ENCODE assay signal across 12 cellular contexts in genomic region chr12:795305-795704, GRCh38. TPM values are rescaled to one million over a fixed set of nuclear protein-coding genes. Genes with fewer than 3 reads are reported as not detected.
DNase-seq lines count a peak whose midpoint lies in the region; ATAC-seq, FAIRE-seq and TF ChIP-seq lines count a peak whose summit lies in the region.
"Had no signal": no experiment of that assay in that cellular context is flagged by ENCODE, and none has a peak within 500 bp of the region (broad histone marks: within the 10 kb centered on the region; RNA-seq: fewer than 3 reads in every experiment).

No MANE protein-coding gene starts in this region.

- H3K36me3 Mint-ChIP-seq in activated naive CD4-positive, alpha-beta T cell treated with anti-CD3 and anti-CD28 coated beads, Interleukin-2, amount 50 U/mL, for 24 hours, result peaks cover 24% of the 10 kb centered on the region

- H3K4me1 Mint-ChIP-seq in activated naive CD4-positive, alpha-beta T cell treated with anti-CD3 and anti-CD28 coated beads, Interleukin-2, amount 50 U/mL, for 24 hours, result peaks cover 82% of the 10 kb centered on the region

- FAIRE-seq in GM12891 (lab: Jason Lieb, UNC), result peak; percentile 86
- FAIRE-seq: endometrium had no signal

- peak overlapping the region; percentile 99 for H3K27ac Mint-ChIP-seq in activated naive CD4-positive, alpha-beta T cell treated with anti-CD3 and anti-CD28 coated beads, Interleukin-2, amount 50 U/mL, for 24 hours

- no peaks in the 10 kb centered on the region for H3K27me3 Mint-ChIP-seq in activated naive CD4-positive, alpha-beta T cell treated with anti-CD3 and anti-CD28 coated beads, Interleukin-2, amount 50 U/mL, for 24 hours
- H3K27me3 Mint-ChIP-seq: IgD-negative memory B cell had no signal

- no peak for TF ChIP-seq POLR2A in GM12891 (IDR thresholded peaks at IDR 0.05; ENCODE audit: low read depth, low read length)

- DNase-seq in GM12891 (ENCODE audit: insufficient read length, low spot score) (no peak), T-helper 22 cell (ENCODE audit: low read depth) (peak; percentile 33), NCI-H345 treated with DMSO at 0.1 percent for 48 hours (lab: John Stamatoyannopoulos, UW; ENCODE audit: unreplicated experiment) (no peak)
- peak; percentile 71 for DNase-seq in stimulated activated CD4-positive, alpha-beta T cell treated with anti-CD3 and anti-CD28 coated beads, Interleukin-2, amount 100 ng/mL, for 4 hours (ENCODE audit: low read depth)
- DNase-seq: SJCRH30 had no signal

- ATAC-seq in HG02678 (IDR thresholded peaks at IDR 0.05; ENCODE audit: unreplicated experiment) (no peak), HG03565 (IDR thresholded peaks at IDR 0.05; ENCODE audit: unreplicated experiment) (no peak), HG03025 (IDR thresholded peaks at IDR 0.05; ENCODE audit: low FRiP score, unreplicated experiment) (no peak)
- ATAC-seq: GM23338 had no signal

- H3K4me3 Mint-ChIP-seq in activated naive CD4-positive, alpha-beta T cell treated with anti-CD3 and anti-CD28 coated beads, Interleukin-2, amount 50 U/mL, for 24 hours, result peak overlapping the region; percentile 89
- H3K4me3 Mint-ChIP-seq: GM23338 had no signal

- no peaks in the 10 kb centered on the region for H3K9me3 Mint-ChIP-seq in activated naive CD4-positive, alpha-beta T cell treated with anti-CD3 and anti-CD28 coated beads, Interleukin-2, amount 50 U/mL, for 24 hours
- H3K9me3 Mint-ChIP-seq: GM23338, IgD-negative memory B cell had no signal

TF ChIP-seq in GM12891, 5 proteins besides CTCF, POLR2A, EP300 and RAD21:
- no peak for TF ChIP-seq POU2F2 (IDR thresholded peaks at IDR 0.05; ENCODE audit: low read depth, low read length)
- TF ChIP-seq TAF1 (IDR thresholded peaks at IDR 0.05; ENCODE audit: low read depth, low read length), result no peak
- TF ChIP-seq POLR2AphosphoS5 (IDR thresholded peaks at IDR 0.05; ENCODE audit: low read depth, low read length), result no peak
- TF ChIP-seq SPI1 (IDR thresholded peaks at IDR 0.05; ENCODE audit: low read depth, low read length), result no peak
- no peak for TF ChIP-seq PAX5 (IDR thresholded peaks at IDR 0.05; ENCODE audit: insufficient read depth, low read length, severe bottlenecking)

RNA-seq across cellular contexts. Expression of gene WNK1, which starts 42.9 kb away (rescaled TPM):
- polyA plus RNA-seq in GM12891 (2012; ENCODE audit: low read depth, missing spikeins), result 73.0 TPM

Comparison
In these comparisons a context has a peak if more than half of its experiments do, and no peak if none do; other contexts are left out.
1. DNase-seq: peak in T-helper 22 cell (single experiment) and stimulated activated CD4-positive, alpha-beta T cell treated with anti-CD3 and anti-CD28 coated beads, Interleukin-2, amount 100 ng/mL, for 4 hours (single experiment); none in GM12891 (single experiment) and NCI-H345 treated with DMSO at 0.1 percent for 48 hours (single experiment).